In the genomic region with DNA sequence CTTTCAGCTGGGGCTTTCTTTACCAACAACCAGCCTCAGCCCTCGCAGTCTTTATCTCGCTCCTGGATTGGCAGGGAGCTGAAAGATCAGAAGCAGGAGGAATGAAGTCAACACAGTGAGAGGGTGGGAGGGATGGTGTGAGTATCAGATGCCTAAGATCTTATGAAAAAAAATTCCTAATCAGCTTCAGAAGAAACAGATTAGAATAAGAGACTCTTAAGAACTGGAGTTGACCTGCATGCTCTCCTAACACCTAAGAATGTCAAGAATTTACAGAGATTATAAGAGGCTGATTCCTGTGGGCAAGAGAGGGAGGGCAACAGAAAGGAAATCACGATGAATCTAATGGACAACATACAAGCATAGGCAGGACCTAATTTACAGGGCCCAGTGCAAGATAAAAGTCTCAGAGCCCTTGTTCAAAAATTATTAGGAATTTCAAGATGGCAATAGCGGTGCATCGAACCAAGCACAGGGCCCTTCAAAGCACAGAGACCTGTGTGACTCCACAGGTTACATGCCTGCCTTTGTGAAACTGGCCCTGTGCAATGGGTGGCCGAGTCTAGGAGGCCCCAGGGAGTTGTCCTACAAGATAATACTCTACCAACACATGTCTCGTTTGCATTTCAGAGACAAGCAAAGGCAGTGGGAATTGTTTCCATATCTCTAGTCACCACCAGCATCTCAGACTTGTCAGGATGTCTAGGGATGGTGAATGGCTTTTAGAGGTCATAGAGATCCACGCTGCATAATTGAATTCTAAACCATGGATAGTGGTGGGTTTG, we compare ENCODE assay signal across 17 cellular contexts.
DNase-seq lines count a peak whose midpoint lies in the region; ATAC-seq and TF ChIP-seq lines count a peak whose summit lies in the region.
"Had no signal": no experiment of that assay in that cellular context is flagged by ENCODE, and none has a peak within 500 bp of the region (broad histone marks: within the 10 kb centered on the region; RNA-seq: fewer than 3 reads in every experiment).

No MANE protein-coding gene starts in this region.

- no peak for TF ChIP-seq CTCF in brain microvascular endothelial cell (IDR thresholded peaks at IDR 0.05; ENCODE audit: low read depth, low read length, missing control alignments)
- no peak for TF ChIP-seq CTCF in mesothelial cell of epicardium (IDR thresholded peaks at IDR 0.05; ENCODE audit: unreplicated experiment)
- TF ChIP-seq CTCF in heart right ventricle (IDR thresholded peaks at IDR 0.05) = no peak

- H3K27me3 Mint-ChIP-seq in mesothelial cell of epicardium (ENCODE audit: low read depth) = no peaks in the 10 kb centered on the region
- H3K27me3 Mint-ChIP-seq: activated naive CD4-positive, alpha-beta T cell treated with anti-CD3 and anti-CD28 coated beads, Interleukin-2, amount 50 U/mL, for 24 hours had no signal

- H3K9me3 ChIP-seq in heart right ventricle = no peaks in the 10 kb centered on the region
- H3K9me3 ChIP-seq: vagina had no signal

- H3K4me1 ChIP-seq in heart right ventricle = peaks cover 0 to 24% (median 6%) of the 10 kb centered on the region in 9 donors
- H3K4me1 ChIP-seq: vagina had no signal

- H3K27ac ChIP-seq in brain microvascular endothelial cell = no peak overlapping the region
- H3K27ac ChIP-seq in heart right ventricle = no peak overlapping the region
- H3K27ac ChIP-seq: vagina had no signal

- H3K4me3 ChIP-seq in brain microvascular endothelial cell (ENCODE audit: low read depth, low read length) (no peak overlapping the region), heart right ventricle (no peak overlapping the region)
- H3K4me3 ChIP-seq: vagina had no signal

- H3K36me3 ChIP-seq in brain microvascular endothelial cell (replicated peaks) = no peaks in the 10 kb centered on the region
- no peaks in the 10 kb centered on the region for H3K36me3 ChIP-seq in heart right ventricle
- H3K36me3 ChIP-seq: vagina had no signal

- no peaks in the 10 kb centered on the region for H3K36me3 Mint-ChIP-seq in mesothelial cell of epicardium
- H3K36me3 Mint-ChIP-seq: activated naive CD4-positive, alpha-beta T cell treated with anti-CD3 and anti-CD28 coated beads, Interleukin-2, amount 50 U/mL, for 24 hours had no signal

- H3K4me1 Mint-ChIP-seq in mesothelial cell of epicardium = peaks cover 24% of the 10 kb centered on the region

- peak; percentile 34 for DNase-seq in AG08395 (ENCODE audit: low spot score)
- DNase-seq in NCI-H226 = peak; percentile 85
- peak; percentile 12 for DNase-seq in brain microvascular endothelial cell
- no peak for DNase-seq in mesothelial cell of epicardium (ENCODE audit: low spot score in 2 of 2, unreplicated experiment in 2 of 2)
- no peak for DNase-seq in NOMO-1 treated with DMSO at 0.1 percent for 48 hours (lab: John Stamatoyannopoulos, UW; ENCODE audit: unreplicated experiment)
- no peak for DNase-seq in heart right ventricle
- DNase-seq: activated CD4-positive, alpha-beta memory T cell treated with anti-CD3 and anti-CD28 coated beads, Interleukin-2, amount 10 ng/mL, durations not matched to agents 7 days and 5 days; cortex of kidney; DND-41; H9; NCI-H1930; stimulated activated CD8-positive, alpha-beta memory T cell treated with anti-CD3 and anti-CD28 coated beads, Interleukin-4, amount 100 ng/mL, for 48 hours had no signal

- peaks cover 3% of the 10 kb centered on the region for H3K9me3 Mint-ChIP-seq in mesothelial cell of epicardium
- H3K9me3 Mint-ChIP-seq: activated CD4-positive, alpha-beta memory T cell treated with anti-CD3 and anti-CD28 coated beads, Interleukin-2, amount 10 ng/mL, durations not matched to agents 7 days and 5 days; activated naive CD4-positive, alpha-beta T cell treated with anti-CD3 and anti-CD28 coated beads, Interleukin-2, amount 50 U/mL, for 24 hours; H9; IgD-negative memory B cell had no signal

- WGBS in heart right ventricle, 2 donors = 57 to 70% methylated on average over 8 of the region's 8 CpGs

- intact Hi-C loops in heart right ventricle (cut with DNase I) = no loop called here

- H3K27me3 ChIP-seq in brain microvascular endothelial cell (replicated peaks) = no peaks in the 10 kb centered on the region
- H3K27me3 ChIP-seq in heart right ventricle = no peaks in the 10 kb centered on the region
- H3K27me3 ChIP-seq: vagina had no signal

- H3K27ac Mint-ChIP-seq in mesothelial cell of epicardium = peak overlapping the region; percentile 81
- H3K27ac Mint-ChIP-seq: activated CD4-positive, alpha-beta memory T cell treated with anti-CD3 and anti-CD28 coated beads, Interleukin-2, amount 10 ng/mL, durations not matched to agents 7 days and 5 days; activated naive CD4-positive, alpha-beta T cell treated with anti-CD3 and anti-CD28 coated beads, Interleukin-2, amount 50 U/mL, for 24 hours; H9; IgD-negative memory B cell had no signal

- ATAC-seq in GM18867 (IDR thresholded peaks at IDR 0.05; ENCODE audit: unreplicated experiment) (no peak), HG03039 (IDR thresholded peaks at IDR 0.05; ENCODE audit: unreplicated experiment) (no peak), heart right ventricle (no peak)

- in situ Hi-C loops in brain microvascular endothelial cell (cut with HindIII; ENCODE audit: low pct_ligation_motif_present, low sequenced_read_pairs) = no loop called here

- no peak overlapping the region for H3K4me3 Mint-ChIP-seq in mesothelial cell of epicardium
- H3K4me3 Mint-ChIP-seq: activated CD4-positive, alpha-beta memory T cell treated with anti-CD3 and anti-CD28 coated beads, Interleukin-2, amount 10 ng/mL, durations not matched to agents 7 days and 5 days; activated naive CD4-positive, alpha-beta T cell treated with anti-CD3 and anti-CD28 coated beads, Interleukin-2, amount 50 U/mL, for 24 hours; H9; IgD-negative memory B cell had no signal

Comparison
In these comparisons a context has a peak if more than half of its experiments do, and no peak if none do; other contexts are left out.
1. DNase-seq: peak in AG08395 (single experiment), NCI-H226 (single experiment) and brain microvascular endothelial cell (single experiment); none in mesothelial cell of epicardium (0 of 2), NOMO-1 treated with DMSO at 0.1 percent for 48 hours (single experiment) and heart right ventricle (0 of 2).